In the genomic region with DNA sequence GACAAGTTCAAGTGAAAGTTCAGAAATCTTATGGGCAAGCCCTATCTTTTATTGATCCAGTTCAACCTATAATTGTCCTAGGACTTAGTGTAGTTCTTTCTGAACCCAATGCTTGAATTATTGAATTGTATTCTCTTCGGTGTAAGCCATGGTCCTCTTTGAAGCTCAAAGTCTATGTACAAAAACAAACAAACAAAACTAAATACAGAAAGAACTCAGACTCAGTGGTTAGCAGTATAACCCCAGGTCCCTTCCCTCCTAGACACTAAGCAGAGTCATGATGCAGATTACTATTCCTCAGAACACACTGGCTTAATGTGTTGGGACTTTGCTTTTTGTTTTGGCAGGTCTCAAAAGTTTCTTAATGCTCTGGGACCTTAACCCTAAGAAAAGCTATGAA, we compare ENCODE assay signal across 29 cellular contexts. TPM values are rescaled to one million over a fixed set of nuclear protein-coding genes. Genes with fewer than 3 reads are reported as not detected.
DNase-seq lines count a peak whose midpoint lies in the region; ATAC-seq, FAIRE-seq and TF ChIP-seq lines count a peak whose summit lies in the region.
"Had no signal": no experiment of that assay in that cellular context is flagged by ENCODE, and none has a peak within 500 bp of the region (broad histone marks: within the 10 kb centered on the region; RNA-seq: fewer than 3 reads in every experiment).

No MANE protein-coding gene starts in this region.

- peaks cover 17% of the 10 kb centered on the region for H3K4me1 ChIP-seq in HepG2 (ENCODE audit: insufficient read depth, low read length)
- no peaks in the 10 kb centered on the region for H3K4me1 ChIP-seq in right lobe of liver
- H3K4me1 ChIP-seq: BE2C; BLaER1; BLaER1 treated with 17β-estradiol and CSF1 and Interleukin-3, amounts not matched to agents 10 nM and 100 nM had no signal

- no peaks in the 10 kb centered on the region for H3K79me2 ChIP-seq in HepG2 (ENCODE audit: insufficient read depth, low read length)

- H4K20me1 ChIP-seq in HepG2 (ENCODE audit: insufficient read depth, low read length) = no peaks in the 10 kb centered on the region
- H4K20me1 ChIP-seq: BLaER1; BLaER1 treated with 17β-estradiol and CSF1 and Interleukin-3, amounts not matched to agents 10 nM and 100 nM had no signal

- H3K4me2 ChIP-seq in HepG2 (ENCODE audit: low read depth, low read length) = peak overlapping the region; percentile 9
- H3K4me2 ChIP-seq: A549; BLaER1; BLaER1 treated with 17β-estradiol and CSF1 and Interleukin-3, amounts not matched to agents 10 nM and 100 nM had no signal

- CTCF ChIA-PET in HepG2 (lab: Yijun Ruan, JAX; ENCODE audit: low intra/inter-chr PET ratio, low total read pairs) = no interaction called here

- ATAC-seq in HepG2 = peak; percentile 80
- ATAC-seq in right lobe of liver = no peak
- ATAC-seq: A549; CD8-positive, alpha-beta T cell had no signal

- H3K36me3 ChIP-seq in HepG2 (replicated peaks in 1 of 2; ENCODE audit: control insufficient read depth in 1 of 2, insufficient read depth in 2 of 2, low read length in 2 of 2) (no peaks in the 10 kb centered on the region), right lobe of liver (no peaks in the 10 kb centered on the region)
- H3K36me3 ChIP-seq: BE2C; BLaER1; BLaER1 treated with 17β-estradiol and CSF1 and Interleukin-3, amounts not matched to agents 10 nM and 100 nM had no signal

- no peak overlapping the region for H2AFZ ChIP-seq in HepG2 (ENCODE audit: low read length)

- TF ChIP-seq EP300 in HepG2 (IDR thresholded peaks at IDR 0.05; ENCODE audit: low read depth in 2 of 2, low read length in 2 of 2) = no peak
- TF ChIP-seq EP300 in HepG2 (CRISPR knock-in tag; IDR thresholded peaks at IDR 0.05; ENCODE audit: borderline replicate concordance) = no peak

- no peak for TF ChIP-seq POLR2A in HepG2 (IDR thresholded peaks at IDR 0.05; ENCODE audit: insufficient read depth in 1 of 2, low read depth in 2 of 2, low read length in 2 of 2)
- no peak for TF ChIP-seq POLR2A in right lobe of liver (IDR thresholded peaks at IDR 0.05)

- H3K27ac ChIP-seq in HepG2 (ENCODE audit: extremely low read length, insufficient read depth, low read length) (no peak overlapping the region), right lobe of liver (no peak overlapping the region)
- H3K27ac ChIP-seq: 22Rv1; A549; BLaER1; BLaER1 treated with 17β-estradiol and CSF1 and Interleukin-3, amounts not matched to agents 10 nM and 100 nM; C4-2B had no signal

- H3K9me3 ChIP-seq in HepG2 (ENCODE audit: low read length) = no peaks in the 10 kb centered on the region
- H3K9me3 ChIP-seq in right lobe of liver = no peaks in the 10 kb centered on the region
- H3K9me3 ChIP-seq: A549; BE2C; BLaER1; BLaER1 treated with 17β-estradiol and CSF1 and Interleukin-3, amounts not matched to agents 10 nM and 100 nM; Caco-2 had no signal

- H3K27me3 ChIP-seq in HepG2 (ENCODE audit: control insufficient read depth in 1 of 2, insufficient read depth in 2 of 2, low read length in 2 of 2) (no peaks in the 10 kb centered on the region), right lobe of liver (no peaks in the 10 kb centered on the region)
- H3K27me3 ChIP-seq: BLaER1; BLaER1 treated with 17β-estradiol and CSF1 and Interleukin-3, amounts not matched to agents 10 nM and 100 nM had no signal

- no peak overlapping the region for H3K9ac ChIP-seq in HepG2 (ENCODE audit: insufficient read depth, low read depth, low read length)
- H3K9ac ChIP-seq: BLaER1; BLaER1 treated with 17β-estradiol and CSF1 and Interleukin-3, amounts not matched to agents 10 nM and 100 nM had no signal

- no peak for TF ChIP-seq CTCF in HepG2 (CRISPR knock-in tag; IDR thresholded peaks at IDR 0.05)
- no peak for TF ChIP-seq CTCF in right lobe of liver (IDR thresholded peaks at IDR 0.05)

- TF ChIP-seq RAD21 in HepG2 (CRISPR knock-in tag; IDR thresholded peaks at IDR 0.05) = no peak

- intact Hi-C loops in HepG2 (cut with micrococcal nuclease; ENCODE audit: unreplicated experiment) (no loop called here), right lobe of liver (cut with DNase I) (no loop called here)

- POLR2A ChIA-PET in HepG2 (lab: Yijun Ruan, JAX) = interaction anchor here (0.9 kb wide), 1 partner anchor 35 kb away, joined by 3 read pairs; no protein-coding TSS in a partner anchor

- BruUV-seq in HepG2 (replicated peaks; lab: Mats Ljungman, UMichigan) = no TSS peak

- FAIRE-seq in HepG2 (lab: Jason Lieb, UNC) = no peak
- FAIRE-seq: A204.1, A549, D721Med had no signal

- DNase-seq in HepG2 (ENCODE audit: low spot score) = peak; percentile 26
- no peak for DNase-seq in right lobe of liver
- DNase-seq: 8988T; ACHN; AML-193; BE2C; C1 segment of cervical spinal cord; Caco-2; Calu3; CD4-positive, alpha-beta memory T cell; CD4-positive, alpha-beta T cell; CD4-positive, CD25-positive, alpha-beta regulatory T cell; CD8-positive, alpha-beta memory T cell; CD8-positive, alpha-beta T cell; COR-L47; DMS 273 treated with DMSO at 0.1 percent for 48 hours; DMS153; DMS53; DMS79; DMS79 treated with DMSO at 0.1 percent for 48 hours; DND-41; EL had no signal

- 5% methylated on average over 1 of the region's 1 CpG for WGBS in HepG2 (ENCODE audit: low lambda C conversion rate)
- WGBS in right lobe of liver (ENCODE audit: insufficient coverage, low coverage, low lambda C conversion rate, missing lambda C conversion rate) = 29% methylated on average over 1 of the region's 1 CpG

- H3K4me3 ChIP-seq in HepG2 (replicated peaks in 1 of 3; ENCODE audit: insufficient read depth in 1 of 3, low read depth in 2 of 3, low read length in 3 of 3) (no peak overlapping the region), right lobe of liver (no peak overlapping the region)
- H3K4me3 ChIP-seq: A549; BLaER1; BLaER1 treated with 17β-estradiol and CSF1 and Interleukin-3, amounts not matched to agents 10 nM and 100 nM had no signal

- in situ Hi-C loops in HepG2 (cut with HindIII; ENCODE audit: extremely low pct_ligation_motif_present, low pct_unique_long_range_greater_than_20kb) = no loop called here

TF ChIP-seq in HepG2, 621 proteins besides CTCF, POLR2A, EP300 and RAD21 (continues in another document):
- TF ChIP-seq HNF4G (IDR thresholded peaks at IDR 0.05; ENCODE audit: borderline replicate concordance, low read depth, low read length) = no peak
- no peak for TF ChIP-seq HNF4G (CRISPR knock-in tag; IDR thresholded peaks at IDR 0.05; ENCODE audit: borderline replicate concordance, low read depth)
- no peak for TF ChIP-seq ZNF670 (CRISPR knock-in tag; IDR thresholded peaks at IDR 0.05; ENCODE audit: borderline replicate concordance)
- TF ChIP-seq SOX6 (IDR thresholded peaks at IDR 0.05) = no peak
- peak; percentile 27; the same call in 1 of the 2 replicates for TF ChIP-seq SOX6 (CRISPR knock-in tag; IDR thresholded peaks at IDR 0.05)
- TF ChIP-seq ZNF652 (CRISPR knock-in tag; IDR thresholded peaks at IDR 0.05; ENCODE audit: borderline replicate concordance, low read depth) = no peak
- no peak for TF ChIP-seq NFYB (CRISPR knock-in tag; IDR thresholded peaks at IDR 0.05)
- no peak for TF ChIP-seq GFI1 (CRISPR knock-in tag; IDR thresholded peaks at IDR 0.05; ENCODE audit: borderline replicate concordance)
- TF ChIP-seq ZNF18 (CRISPR knock-in tag; IDR thresholded peaks at IDR 0.05; ENCODE audit: insufficient replicate concordance) = no peak
- TF ChIP-seq ZNF570 (CRISPR knock-in tag; IDR thresholded peaks at IDR 0.05; ENCODE audit: borderline replicate concordance) = no peak
- peak; percentile 39; the same call in 1 of the 2 replicates for TF ChIP-seq SOX5 (CRISPR knock-in tag; IDR thresholded peaks at IDR 0.05; ENCODE audit: borderline replicate concordance)
- TF ChIP-seq BHLHE40 (IDR thresholded peaks at IDR 0.05; ENCODE audit: low read length) = no peak
- no peak for TF ChIP-seq ZNF724P (CRISPR knock-in tag; IDR thresholded peaks at IDR 0.05; ENCODE audit: borderline replicate concordance)
- peak; percentile 21; the same call in 1 of the 2 replicates for TF ChIP-seq GATAD2A (CRISPR knock-in tag; IDR thresholded peaks at IDR 0.05)

RNA-seq across cellular contexts. Expression of gene NAA30, which starts 35.3 kb away (rescaled TPM):
- total RNA-seq in HepG2 (2016; rRNA removed; fragmentation: Illumina TruSeq; extraction: Trizol) (18.4 and 21.6 TPM in 2 replicates), right lobe of liver (10 to 100 TPM; 10.5 to 17.1 (median 13.5) TPM)
- total RNA-seq in HepG2 (2016; cell fraction: cytosol; rRNA removed; fragmentation: Illumina TruSeq; extraction: Trizol; ENCODE audit: low read depth) = 0.97 and 1.5 TPM in 2 replicates
- total RNA-seq in HepG2 (2016; cell fraction: insoluble cytoplasmic fraction; rRNA removed; fragmentation: Illumina TruSeq; extraction: Trizol) = 16.9 and 22.2 TPM in 2 replicates
- total RNA-seq in HepG2 (2016; cell fraction: membrane; rRNA removed; fragmentation: Illumina TruSeq; extraction: Trizol) = 7.4 and 7.8 TPM in 2 replicates
- 11.2 and 12.6 TPM in 2 replicates for total RNA-seq in HepG2 (2016; cell fraction: nucleus; rRNA removed; fragmentation: Illumina TruSeq; extraction: Trizol)
- polyA plus RNA-seq in HepG2 (2011; rRNA removed) = 9.2 and 10.8 TPM in 2 replicates
- polyA plus RNA-seq in HepG2 (2011; cell fraction: cytosol; rRNA removed) = 2.0 and 3.9 TPM in 2 replicates
- 2.3 and 3.4 TPM in 2 replicates for polyA plus RNA-seq in HepG2 (2011; cell fraction: nucleus; rRNA removed)
- polyA plus RNA-seq in HepG2 (2012) = 9.0 and 11.6 TPM in 2 replicates
- polyA plus RNA-seq in HepG2 (2016; cell fraction: cytosol; fragmentation: Illumina TruSeq; extraction: Trizol; ENCODE audit: low read depth) = 0.99 and 1.0 TPM in 2 replicates
- polyA plus RNA-seq in HepG2 (2016; cell fraction: insoluble cytoplasmic fraction; fragmentation: Illumina TruSeq; extraction: Trizol; ENCODE audit: low read depth) = 18.9 and 19.3 TPM in 2 replicates
- 4.0 and 5.6 TPM in 2 replicates for polyA plus RNA-seq in HepG2 (2016; cell fraction: membrane; fragmentation: Illumina TruSeq; extraction: Trizol; ENCODE audit: low read depth)
- 11.5 and 13.2 TPM in 2 replicates for polyA plus RNA-seq in HepG2 (2016; cell fraction: nucleus; fragmentation: Illumina TruSeq; extraction: Trizol; ENCODE audit: insufficient read depth, low read depth)
- polyA minus RNA-seq in HepG2 (2011; rRNA and poly(A)+ RNA removed; ENCODE audit: low replicate concordance) = 6.2 and 11.6 TPM in 2 replicates
- polyA minus RNA-seq in HepG2 (2011; cell fraction: cytosol; rRNA and poly(A)+ RNA removed) = 6.9 and 11.0 TPM in 2 replicates
- polyA minus RNA-seq in HepG2 (2011; cell fraction: nucleus; rRNA and poly(A)+ RNA removed) = 13.4 and 21.5 TPM in 2 replicates
